In genomic region chr1:87344231-87344630, GRCh38 we compare ENCODE assay signal across 21 cellular contexts. TPM values are rescaled to one million over a fixed set of nuclear protein-coding genes. Genes with fewer than 3 reads are reported as not detected.
DNase-seq lines count a peak whose midpoint lies in the region; ATAC-seq and TF ChIP-seq lines count a peak whose summit lies in the region.
"Had no signal": no experiment of that assay in that cellular context is flagged by ENCODE, and none has a peak within 500 bp of the region (broad histone marks: within the 10 kb centered on the region; RNA-seq: fewer than 3 reads in every experiment).

No MANE protein-coding gene starts in this region.

- no peak overlapping the region for H3K9ac ChIP-seq in subcutaneous abdominal adipose tissue (ENCODE audit: low read length in 5 of 5)
- H3K9ac ChIP-seq: BLaER1 treated with 17β-estradiol and CSF1 and Interleukin-3, amounts not matched to agents 10 nM and 100 nM; GM23248 had no signal

- no peak overlapping the region for H3K4me3 Mint-ChIP-seq in immature natural killer cell
- H3K4me3 Mint-ChIP-seq: CD14-positive monocyte; CD4-positive, alpha-beta T cell; CD8-positive, alpha-beta memory T cell; H9 had no signal

- no peak for TF ChIP-seq CTCF in cardiac muscle cell (IDR thresholded peaks at IDR 0.05; ENCODE audit: low read depth, low read length)

- H3K27ac ChIP-seq in cardiac muscle cell: peak overlapping the region; percentile 72
- peak overlapping the region; percentile 16 for H3K27ac ChIP-seq in subcutaneous abdominal adipose tissue (ENCODE audit: low read depth, low read length)
- no peak overlapping the region for H3K27ac ChIP-seq in effector memory CD4-positive, alpha-beta T cell (ENCODE audit: insufficient read depth, low read length, poor library complexity, severe bottlenecking)
- H3K27ac ChIP-seq: 22Rv1; BLaER1 treated with 17β-estradiol and CSF1 and Interleukin-3, amounts not matched to agents 10 nM and 100 nM; GM23248 had no signal

- H3K9me3 ChIP-seq in cardiac muscle cell (ENCODE audit: low read depth) (no peaks in the 10 kb centered on the region), subcutaneous abdominal adipose tissue (ENCODE audit: control insufficient read depth in 5 of 5, low read length in 5 of 5) (no peaks in the 10 kb centered on the region)
- H3K9me3 ChIP-seq in effector memory CD4-positive, alpha-beta T cell (ENCODE audit: control insufficient read depth, low read length): no peaks in the 10 kb centered on the region
- H3K9me3 ChIP-seq: BE2C; BLaER1 treated with 17β-estradiol and CSF1 and Interleukin-3, amounts not matched to agents 10 nM and 100 nM had no signal

- peak overlapping the region; percentile 1 to 27 (median 20) for H3K27ac Mint-ChIP-seq in immature natural killer cell
- H3K27ac Mint-ChIP-seq: CD4-positive, alpha-beta T cell had no signal

- H3K4me3 ChIP-seq in cardiac muscle cell (no peak overlapping the region), subcutaneous abdominal adipose tissue (ENCODE audit: low read depth in 1 of 5, low read length in 5 of 5) (no peak overlapping the region)
- no peak overlapping the region for H3K4me3 ChIP-seq in effector memory CD4-positive, alpha-beta T cell (ENCODE audit: insufficient read depth, low read depth, low read length, poor library complexity, severe bottlenecking)
- H3K4me3 ChIP-seq: BLaER1 treated with 17β-estradiol and CSF1 and Interleukin-3, amounts not matched to agents 10 nM and 100 nM; GM23248 had no signal

- H3K27me3 Mint-ChIP-seq in immature natural killer cell (ENCODE audit: low read depth in 3 of 3): peaks cover 0 to 1% (median 0%) of the 10 kb centered on the region in 3 donors
- H3K27me3 Mint-ChIP-seq: CD4-positive, alpha-beta T cell; CD8-positive, alpha-beta memory T cell had no signal

- peaks cover 21 to 61% (median 33%) of the 10 kb centered on the region in 3 donors for H3K36me3 Mint-ChIP-seq in immature natural killer cell

- H3K4me1 Mint-ChIP-seq in immature natural killer cell: peaks cover 5 to 84% of the 10 kb centered on the region in 2 donors

- H3K9me3 Mint-ChIP-seq in immature natural killer cell: no peaks in the 10 kb centered on the region
- H3K9me3 Mint-ChIP-seq: CD14-positive monocyte; CD4-positive, alpha-beta T cell; CD8-positive, alpha-beta memory T cell; H9 had no signal

- no peak for ATAC-seq in Right ventricle myocardium superior (ENCODE audit: poor library complexity)
- ATAC-seq in GM21825 (IDR thresholded peaks at IDR 0.05; ENCODE audit: unreplicated experiment): no peak
- ATAC-seq: HCT116 had no signal

- H3K4me1 ChIP-seq in cardiac muscle cell (ENCODE audit: low read depth) (peaks cover 5% of the 10 kb centered on the region), subcutaneous abdominal adipose tissue (ENCODE audit: control insufficient read depth in 5 of 5, insufficient read depth in 5 of 5, low read length in 5 of 5) (peaks cover 0 to 20% (median 4%) of the 10 kb centered on the region in 5 donors)
- H3K4me1 ChIP-seq in effector memory CD4-positive, alpha-beta T cell (ENCODE audit: control insufficient read depth, insufficient read depth, low read length, poor library complexity, severe bottlenecking): no peaks in the 10 kb centered on the region
- H3K4me1 ChIP-seq: BE2C had no signal

- no peak for DNase-seq in cardiac muscle cell (ENCODE audit: low read depth in 1 of 2, low spot score in 1 of 2)
- DNase-seq in Right ventricle myocardium superior: no peak
- DNase-seq in immature natural killer cell: no peak
- DNase-seq in middle frontal gyrus (ENCODE audit: extremely low spot score, low spot score): peak; percentile 1
- DNase-seq in HUDEP-2 (lab: John Stamatoyannopoulos, UW; ENCODE audit: unreplicated experiment in 76 of 76): no peak
- DNase-seq in effector memory CD4-positive, alpha-beta T cell: no peak
- DNase-seq: AML-193; BE2C; CD4-positive, alpha-beta T cell; CD8-positive, alpha-beta memory T cell; DMS53; DMS79 treated with DMSO at 0.1 percent for 48 hours; GF-D8; GM23248; H9 had no signal

- H3K36me3 ChIP-seq in cardiac muscle cell (peaks cover 67% of the 10 kb centered on the region), subcutaneous abdominal adipose tissue (ENCODE audit: control insufficient read depth in 5 of 5, insufficient read depth in 5 of 5, low read length in 5 of 5) (peaks cover 42 to 73% (median 61%) of the 10 kb centered on the region in 5 donors)
- peaks cover 48% of the 10 kb centered on the region for H3K36me3 ChIP-seq in effector memory CD4-positive, alpha-beta T cell (ENCODE audit: control insufficient read depth, insufficient read depth, low read length)
- H3K36me3 ChIP-seq: BE2C had no signal

- intact Hi-C loops in Right ventricle myocardium superior (cut with DNase I): loop anchor here (10.0 kb wide), 1 partner anchor 101 kb away; no protein-coding TSS in a partner anchor

- H3K27me3 ChIP-seq in cardiac muscle cell: no peaks in the 10 kb centered on the region
- H3K27me3 ChIP-seq in subcutaneous abdominal adipose tissue (ENCODE audit: control insufficient read depth in 5 of 5, insufficient read depth in 4 of 5, low read length in 5 of 5): no peaks in the 10 kb centered on the region
- no peaks in the 10 kb centered on the region for H3K27me3 ChIP-seq in effector memory CD4-positive, alpha-beta T cell (replicated peaks; ENCODE audit: control insufficient read depth, insufficient read depth, low read length, poor library complexity, severe bottlenecking)
- H3K27me3 ChIP-seq: BE2C; BLaER1 treated with 17β-estradiol and CSF1 and Interleukin-3, amounts not matched to agents 10 nM and 100 nM had no signal

RNA-seq across cellular contexts. Expression of gene LMO4, which starts 15.6 kb away (rescaled TPM):
- total RNA-seq in cardiac muscle cell: 126 and 136 TPM in 2 replicates
- 53.3 and 61.9 TPM in 2 replicates for polyA plus RNA-seq in cardiac muscle cell
- total RNA-seq in Right ventricle myocardium superior: 42.0 TPM
- 10 to 100 TPM; 34.4 to 57.5 (median 46.1) TPM for polyA plus RNA-seq in immature natural killer cell
